16 cellular contexts compared by ENCODE assay signal in the genomic region with DNA sequence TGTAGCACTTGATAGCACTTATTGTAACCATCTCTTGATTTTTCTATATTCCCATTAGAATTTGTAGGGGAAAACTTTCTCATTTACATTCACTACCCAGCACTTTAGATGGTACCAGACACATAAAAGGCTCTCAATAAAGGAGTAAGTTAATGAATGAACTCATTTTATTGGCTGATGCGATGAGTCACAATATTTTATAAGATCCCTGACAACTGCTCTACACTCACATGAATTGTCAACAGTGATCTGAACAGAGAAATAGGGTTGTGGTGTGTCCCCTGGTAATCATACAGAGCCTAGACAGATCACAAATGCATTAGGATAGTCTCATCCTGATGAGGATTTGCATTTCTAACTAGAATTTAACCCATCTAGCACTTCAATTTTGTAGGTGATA.
A peak's percentile ranks its signal among the peaks of the same experiment; 100 is the strongest.
DNase-seq lines count a peak whose midpoint lies in the region; ATAC-seq and TF ChIP-seq lines count a peak whose summit lies in the region.
"Had no signal": no experiment of that assay in that cellular context is flagged by ENCODE, and none has a peak within 500 bp of the region (broad histone marks: within the 10 kb centered on the region; RNA-seq: fewer than 3 reads in every experiment).

No MANE protein-coding gene starts in this region.

- DNase-seq in HT-29 (ENCODE audit: low spot score) = peak; percentile 54
- DNase-seq in LoVo (ENCODE audit: low spot score) = peak; percentile 19
- DNase-seq in foreskin melanocyte = peak; percentile 13
- no peak for DNase-seq in NCI-H748 (lab: John Stamatoyannopoulos, UW; ENCODE audit: unreplicated experiment)
- DNase-seq: 8988T; CD4-positive, alpha-beta memory T cell; DMS79 treated with DMSO at 0.1 percent for 48 hours; GF-D8; H9; IMR-90 had no signal

- no peaks in the 10 kb centered on the region for H3K36me3 ChIP-seq in neural cell (ENCODE audit: insufficient read depth, low read length)
- H3K36me3 ChIP-seq: BLaER1 had no signal

- TF ChIP-seq CTCF in neural cell (IDR thresholded peaks at IDR 0.05; ENCODE audit: poor library complexity, severe bottlenecking) = no peak

- no peak overlapping the region for H3K9ac ChIP-seq in neural cell (ENCODE audit: low read length)
- H3K9ac ChIP-seq: BLaER1 had no signal

- H4K20me1 ChIP-seq in neural cell (ENCODE audit: insufficient read depth) = no peaks in the 10 kb centered on the region
- H4K20me1 ChIP-seq: BLaER1 had no signal

- no peak for TF ChIP-seq RAD21 in neural cell (conservative IDR thresholded peaks at IDR 0.05)

- H3F3A ChIP-seq in neural cell (ENCODE audit: insufficient read depth, low read length, poor library complexity, severe bottlenecking) = no peaks in the 10 kb centered on the region

- no peak overlapping the region for H3K27ac ChIP-seq in neural cell (ENCODE audit: low read length)
- H3K27ac ChIP-seq: BLaER1, HL-60 had no signal

- no peak overlapping the region for H3K4me3 ChIP-seq in neural cell (ENCODE audit: low read length)
- H3K4me3 ChIP-seq: BLaER1 had no signal

- H3K27me3 ChIP-seq in neural cell (ENCODE audit: insufficient read depth, low read depth, low read length) = no peaks in the 10 kb centered on the region
- H3K27me3 ChIP-seq: BLaER1 had no signal

- H2AFZ ChIP-seq in neural cell (ENCODE audit: low read depth, low read length) = no peak overlapping the region

- peak; percentile 19 for TF ChIP-seq EP300 in neural cell (conservative IDR thresholded peaks at IDR 0.05; ENCODE audit: poor library complexity, severe bottlenecking)

- no peak for ATAC-seq in GM19397 (IDR thresholded peaks at IDR 0.05; ENCODE audit: unreplicated experiment)
- no peak for ATAC-seq in HG02759 (IDR thresholded peaks at IDR 0.05; ENCODE audit: unreplicated experiment)
- ATAC-seq in HG02852 (IDR thresholded peaks at IDR 0.05; ENCODE audit: unreplicated experiment) = no peak

- no peaks in the 10 kb centered on the region for H3K9me2 ChIP-seq in neural cell (ENCODE audit: insufficient read depth, low read length)

- no peak overlapping the region for H3K4me2 ChIP-seq in neural cell (ENCODE audit: low read length)
- H3K4me2 ChIP-seq: BLaER1 had no signal

- H3K79me2 ChIP-seq in neural cell (replicated peaks; ENCODE audit: insufficient read depth, low read length) = no peaks in the 10 kb centered on the region

- no peaks in the 10 kb centered on the region for H3K9me3 ChIP-seq in neural cell (ENCODE audit: low read length)
- H3K9me3 ChIP-seq: BLaER1 had no signal

TF ChIP-seq in neural cell, 6 proteins besides CTCF, POLR2A, EP300 and RAD21:
- no peak for TF ChIP-seq TAF1 (IDR thresholded peaks at IDR 0.05; ENCODE audit: low read depth)
- peak; percentile 56 for TF ChIP-seq POLR2AphosphoS5 (IDR thresholded peaks at IDR 0.05)
- no peak for TF ChIP-seq EZH2 (IDR thresholded peaks at IDR 0.05; ENCODE audit: borderline replicate concordance, insufficient read depth, low read length, poor library complexity, severe bottlenecking)
